Comparison of ENCODE assay signal across 8 cellular contexts in the genomic region with DNA sequence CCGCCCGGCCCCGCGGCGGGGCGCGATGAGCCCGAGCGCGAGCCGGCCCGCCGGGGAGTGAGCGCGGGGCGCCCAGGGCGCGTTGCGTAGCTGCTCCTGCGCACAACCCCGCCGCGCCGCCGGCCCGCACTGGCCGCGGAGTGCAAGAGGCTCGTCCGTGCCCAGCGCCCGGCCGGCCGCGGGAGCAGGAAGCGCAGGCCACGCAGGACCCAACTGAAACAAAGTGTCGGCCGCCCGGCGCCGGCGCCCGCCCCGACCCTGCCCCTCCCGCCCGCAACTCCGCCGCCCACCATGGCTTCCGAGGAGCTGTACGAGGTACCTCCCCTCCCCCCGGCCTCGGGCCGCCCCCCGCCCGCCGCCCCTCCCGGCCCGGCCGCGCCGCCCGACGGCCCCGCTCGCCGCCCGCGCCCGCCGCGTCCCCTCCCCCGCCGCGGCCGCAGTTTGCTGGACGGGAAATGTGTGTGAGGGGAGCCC. TPM values are rescaled to one million over a fixed set of nuclear protein-coding genes. Genes with fewer than 3 reads are reported as not detected.
DNase-seq lines count a peak whose midpoint lies in the region; TF ChIP-seq lines count a peak whose summit lies in the region.

No MANE protein-coding gene starts in this region.

- H3K79me2 ChIP-seq in Karpas-422 (ENCODE audit: low read length), result peaks cover 5% of the 10 kb centered on the region; the same call in 1 of the 2 replicates

- H3K4me1 Mint-ChIP-seq in activated naive CD4-positive, alpha-beta T cell treated with anti-CD3 and anti-CD28 coated beads, Interleukin-2, amount 10 ng/mL, durations not matched to agents 7 days and 5 days, result peaks cover 47% of the 10 kb centered on the region

- peaks cover 12% of the 10 kb centered on the region for H3K9me3 Mint-ChIP-seq in activated naive CD4-positive, alpha-beta T cell treated with anti-CD3 and anti-CD28 coated beads, Interleukin-2, amount 10 ng/mL, durations not matched to agents 7 days and 5 days

- peaks cover 14% of the 10 kb centered on the region for H3K36me3 Mint-ChIP-seq in activated naive CD4-positive, alpha-beta T cell treated with anti-CD3 and anti-CD28 coated beads, Interleukin-2, amount 10 ng/mL, durations not matched to agents 7 days and 5 days

- H3K9ac ChIP-seq in Karpas-422 (ENCODE audit: low read length), result peak overlapping the region; percentile 50
- no peak overlapping the region for H3K9ac ChIP-seq in iPS-18a (ENCODE audit: low read length)

- peaks cover 10% of the 10 kb centered on the region for H3K4me1 ChIP-seq in Karpas-422 (ENCODE audit: low read length)
- H3K4me1 ChIP-seq in iPS-18a (ENCODE audit: control insufficient read depth, low read depth, low read length), result peaks cover 41% of the 10 kb centered on the region

- CTCF ChIA-PET in activated naive CD4-positive, alpha-beta T cell treated with anti-CD3 and anti-CD28 coated beads, Interleukin-2, amount 10 ng/mL, durations not matched to agents 7 days and 5 days (lab: Charles Lee), result no interaction called here

- H3K4me2 ChIP-seq in Karpas-422 (ENCODE audit: low read depth, low read length, poor library complexity, severe bottlenecking), result peak overlapping the region; percentile 75

- TF ChIP-seq CTCF in GM20000 (IDR thresholded peaks at IDR 0.05; ENCODE audit: extremely low read depth, missing control alignments), result no peak

- H3K4me3 ChIP-seq in Karpas-422 (ENCODE audit: low read length) (no peak overlapping the region; the same call in 1 of the 2 replicates), iPS-18a (ENCODE audit: low read length) (peak overlapping the region; percentile 64)

- H3K9me2 ChIP-seq in Karpas-422 (replicated peaks; ENCODE audit: insufficient read depth, low read length), result no peaks in the 10 kb centered on the region

- H3K9me3 ChIP-seq in Karpas-422 (ENCODE audit: low read length) (0 out of 2 replicates have a peak, but pooled peaks cover 5% of the 10 kb centered on the region), iPS-18a (ENCODE audit: control insufficient read depth, low read depth, low read length) (no peaks in the 10 kb centered on the region)

- peaks cover 9% of the 10 kb centered on the region; the same call in 1 of the 2 replicates for H4K20me1 ChIP-seq in Karpas-422 (ENCODE audit: insufficient read depth, low read depth, low read length)

- no peaks in the 10 kb centered on the region for H3K36me3 ChIP-seq in Karpas-422 (ENCODE audit: insufficient read depth, low read length)
- H3K36me3 ChIP-seq in iPS-18a (ENCODE audit: control insufficient read depth, low read depth, low read length), result no peaks in the 10 kb centered on the region

- DNase-seq in Daoy (ENCODE audit: low read depth) (peak; percentile 69), GM20000 (ENCODE audit: low spot score) (peak; percentile 72), Karpas-422 (peak; percentile 50), NCI-H345 (lab: John Stamatoyannopoulos, UW) (no peak), HK-2 (ENCODE audit: unreplicated experiment) (no peak)
- peak; percentile 63 for DNase-seq in activated naive CD4-positive, alpha-beta T cell treated with anti-CD3 and anti-CD28 coated beads, Interleukin-2, amount 10 ng/mL, durations not matched to agents 7 days and 5 days
- peak; percentile 38 to 49 for DNase-seq in stimulated activated CD4-positive, alpha-beta T cell treated with anti-CD3 and anti-CD28 coated beads, Interleukin-2, amount 100 ng/mL, for 24 hours

- no peak overlapping the region for H3K27ac ChIP-seq in Karpas-422 (ENCODE audit: low read length)
- H3K27ac ChIP-seq in iPS-18a (ENCODE audit: low read length), result no peak overlapping the region

- no peak overlapping the region for H2AFZ ChIP-seq in Karpas-422 (ENCODE audit: low read length)

- peaks cover 35% of the 10 kb centered on the region for H3K27me3 Mint-ChIP-seq in activated naive CD4-positive, alpha-beta T cell treated with anti-CD3 and anti-CD28 coated beads, Interleukin-2, amount 10 ng/mL, durations not matched to agents 7 days and 5 days

- H3K27ac Mint-ChIP-seq in activated naive CD4-positive, alpha-beta T cell treated with anti-CD3 and anti-CD28 coated beads, Interleukin-2, amount 10 ng/mL, durations not matched to agents 7 days and 5 days, result no peak overlapping the region

- H3K27me3 ChIP-seq in Karpas-422 (ENCODE audit: low read length), result peaks cover 6% of the 10 kb centered on the region
- peaks cover 50% of the 10 kb centered on the region for H3K27me3 ChIP-seq in iPS-18a (ENCODE audit: control insufficient read depth, insufficient read depth, low read length)

- H3K4me3 Mint-ChIP-seq in activated naive CD4-positive, alpha-beta T cell treated with anti-CD3 and anti-CD28 coated beads, Interleukin-2, amount 10 ng/mL, durations not matched to agents 7 days and 5 days, result no peak overlapping the region

RNA-seq across cellular contexts. Expression of gene CDYL, which starts 0.3 kb away (rescaled TPM):
- total RNA-seq in Daoy (2014; rRNA removed; shearing (Covaris generic)), result 20.0 and 22.9 TPM in 2 replicates
- 4.2 and 16.4 TPM in 2 replicates for total RNA-seq in Karpas-422 (2014; rRNA removed; shearing (Covaris generic); ENCODE audit: low replicate concordance)

Comparison
In these comparisons a context has a peak if more than half of its experiments do, and no peak if none do; other contexts are left out.
1. DNase-seq: peak in Daoy (single experiment), GM20000 (single experiment), Karpas-422 (single experiment), activated naive CD4-positive, alpha-beta T cell treated with anti-CD3 and anti-CD28 coated beads, Interleukin-2, amount 10 ng/mL, durations not matched to agents 7 days and 5 days (single experiment) and stimulated activated CD4-positive, alpha-beta T cell treated with anti-CD3 and anti-CD28 coated beads, Interleukin-2, amount 100 ng/mL, for 24 hours (2 of 2); none in NCI-H345 (single experiment) and HK-2 (single experiment).